19 cellular contexts compared by ENCODE assay signal in the genomic region with DNA sequence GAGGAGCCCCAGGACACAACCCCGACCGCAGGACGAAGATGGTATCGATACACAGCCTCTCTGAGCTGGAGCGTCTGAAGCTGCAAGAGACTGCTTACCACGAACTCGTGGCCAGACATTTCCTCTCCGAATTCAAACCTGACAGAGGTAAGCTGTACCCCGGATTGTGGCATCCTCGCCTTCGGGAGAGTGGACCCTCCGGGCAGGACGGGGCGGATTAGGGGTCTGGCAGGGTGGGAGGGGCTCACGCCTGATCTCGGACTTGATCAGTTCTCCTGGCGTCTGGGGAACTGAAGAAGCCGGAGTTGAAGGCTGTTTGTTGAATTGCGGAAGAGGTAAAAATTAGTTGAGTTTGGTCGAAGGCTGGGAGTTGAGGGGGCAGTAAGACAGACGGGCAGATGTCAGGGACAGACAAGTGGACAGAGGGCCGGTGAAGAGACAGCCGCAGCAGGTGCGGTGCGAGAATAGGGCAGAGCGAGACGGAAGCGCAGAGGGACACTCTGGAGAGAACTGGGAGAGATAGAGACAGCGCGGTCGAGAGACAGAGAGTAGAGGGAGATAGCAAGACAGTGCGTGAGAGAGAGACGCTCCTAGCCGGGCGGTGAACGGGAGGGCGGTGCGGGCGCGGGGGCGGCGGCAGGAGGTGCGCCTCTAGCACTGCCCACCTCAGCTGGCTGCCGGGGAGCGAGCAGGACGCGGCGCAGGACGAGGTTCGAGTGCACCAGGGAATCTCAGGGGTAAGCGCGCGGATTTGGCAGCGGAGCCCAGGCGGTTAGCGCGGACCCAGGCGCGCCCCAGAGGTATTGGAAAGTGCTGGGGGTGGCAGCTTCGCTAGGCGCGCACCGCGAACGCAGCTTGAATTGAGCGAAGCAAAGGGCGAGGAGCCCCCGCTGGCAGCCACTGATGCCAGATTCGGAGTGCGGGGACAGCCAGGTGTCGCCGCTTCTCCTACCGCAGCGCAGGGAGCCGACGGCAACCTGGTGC. TPM values are rescaled to one million over a fixed set of nuclear protein-coding genes. Genes with fewer than 3 reads are reported as not detected.
DNase-seq lines count a peak whose midpoint lies in the region; ATAC-seq and TF ChIP-seq lines count a peak whose summit lies in the region.
"Had no signal": no experiment of that assay in that cellular context is flagged by ENCODE, and none has a peak within 500 bp of the region (broad histone marks: within the 10 kb centered on the region; RNA-seq: fewer than 3 reads in every experiment).

No MANE protein-coding gene starts in this region.

- H3K4me3 Mint-ChIP-seq in type B pancreatic cell, result peak overlapping the region; percentile 57
- no peak overlapping the region for H3K4me3 Mint-ChIP-seq in activated CD8-positive, alpha-beta T cell treated with anti-CD3 and anti-CD28 coated beads, Interleukin-2, amount 10 ng/mL, durations not matched to agents 7 days and 5 days
- H3K4me3 Mint-ChIP-seq in natural killer cell treated with Interleukin-12 subunit alpha and Interleukin-12 subunit beta and Interleukin-15 and Interleukin-18, amount 100 ng/mL, for 72 hours, result no peak overlapping the region
- H3K4me3 Mint-ChIP-seq: activated T-helper 1 cell treated with anti-CD3 and anti-CD28 coated beads, Interleukin-12 subunit alpha, Interleukin-12 subunit beta, Interleukin-2, Interleukin-4 antibody, amounts not matched to agents 30 ng/mL and 10 ng/mL and 1 ng/mL, durations not matched to agents 14 hours and 24 hours and 36 hours; CD4-positive, alpha-beta memory T cell; stimulated activated memory B cell treated with anti-CD40 and anti-IgM and Interleukin-4, amounts not matched to agents 10 μg/mL and 1 μg/mL and 100 μg/mL, for 72 hours had no signal

- POLR2A ChIA-PET in activated CD8-positive, alpha-beta T cell treated with anti-CD3 and anti-CD28 coated beads, Interleukin-2, amount 10 ng/mL, durations not matched to agents 7 days and 5 days (lab: Charles Lee), result no interaction called here

- DNase-seq in NCI-H748 (lab: John Stamatoyannopoulos, UW; ENCODE audit: unreplicated experiment) (peak; percentile 57), NCI-H748 treated with DMSO at 0.1 percent for 48 hours (lab: John Stamatoyannopoulos, UW) (no peak), SK-N-DZ (ENCODE audit: low spot score) (peak; percentile 13), iPS-NIHi11 (ENCODE audit: low spot score) (peak; percentile 25), type B pancreatic cell (ENCODE audit: extremely low spot score, unreplicated experiment) (no peak), AML-193 (lab: John Stamatoyannopoulos, UW) (no peak)
- DNase-seq in activated CD8-positive, alpha-beta T cell treated with anti-CD3 and anti-CD28 coated beads, Interleukin-2, amount 10 ng/mL, durations not matched to agents 7 days and 5 days, result no peak
- DNase-seq in natural killer cell treated with Interleukin-12 subunit alpha and Interleukin-12 subunit beta and Interleukin-15 and Interleukin-18, amount 100 ng/mL, for 72 hours (ENCODE audit: low spot score), result no peak
- DNase-seq: CD4-positive, alpha-beta memory T cell; hippocampal formation; left ventricle myocardium superior; NCI-H2029 treated with DMSO at 0.1 percent for 48 hours had no signal

- CTCF ChIA-PET in activated CD8-positive, alpha-beta T cell treated with anti-CD3 and anti-CD28 coated beads, Interleukin-2, amount 10 ng/mL, durations not matched to agents 7 days and 5 days (lab: Charles Lee), result no interaction called here

- ATAC-seq in activated CD8-positive, alpha-beta T cell treated with anti-CD3 and anti-CD28 coated beads, Interleukin-2, amount 10 ng/mL, durations not matched to agents 7 days and 5 days, result no peak
- no peak for ATAC-seq in natural killer cell treated with Interleukin-12 subunit alpha and Interleukin-12 subunit beta and Interleukin-15 and Interleukin-18, amount 100 ng/mL, for 72 hours
- ATAC-seq: GM12878; left ventricle myocardium superior; stimulated activated memory B cell treated with anti-CD40 and anti-IgM and Interleukin-4, amounts not matched to agents 10 μg/mL and 1 μg/mL and 100 μg/mL, for 72 hours had no signal

- H3K36me3 Mint-ChIP-seq in type B pancreatic cell, result no peaks in the 10 kb centered on the region
- H3K36me3 Mint-ChIP-seq in activated CD8-positive, alpha-beta T cell treated with anti-CD3 and anti-CD28 coated beads, Interleukin-2, amount 10 ng/mL, durations not matched to agents 7 days and 5 days (ENCODE audit: low read depth), result no peaks in the 10 kb centered on the region
- H3K36me3 Mint-ChIP-seq in natural killer cell treated with Interleukin-12 subunit alpha and Interleukin-12 subunit beta and Interleukin-15 and Interleukin-18, amount 100 ng/mL, for 72 hours, result no peaks in the 10 kb centered on the region
- H3K36me3 Mint-ChIP-seq: CD4-positive, alpha-beta memory T cell; stimulated activated memory B cell treated with anti-CD40 and anti-IgM and Interleukin-4, amounts not matched to agents 10 μg/mL and 1 μg/mL and 100 μg/mL, for 72 hours had no signal

- H3K27ac Mint-ChIP-seq in type B pancreatic cell, result no peak overlapping the region
- no peak overlapping the region for H3K27ac Mint-ChIP-seq in activated CD8-positive, alpha-beta T cell treated with anti-CD3 and anti-CD28 coated beads, Interleukin-2, amount 10 ng/mL, durations not matched to agents 7 days and 5 days
- H3K27ac Mint-ChIP-seq in natural killer cell treated with Interleukin-12 subunit alpha and Interleukin-12 subunit beta and Interleukin-15 and Interleukin-18, amount 100 ng/mL, for 72 hours, result no peak overlapping the region
- H3K27ac Mint-ChIP-seq: activated T-helper 1 cell treated with anti-CD3 and anti-CD28 coated beads, Interleukin-12 subunit alpha, Interleukin-12 subunit beta, Interleukin-2, Interleukin-4 antibody, amounts not matched to agents 30 ng/mL and 10 ng/mL and 1 ng/mL, durations not matched to agents 14 hours and 24 hours and 36 hours; CD4-positive, alpha-beta memory T cell; stimulated activated memory B cell treated with anti-CD40 and anti-IgM and Interleukin-4, amounts not matched to agents 10 μg/mL and 1 μg/mL and 100 μg/mL, for 72 hours had no signal

- TF ChIP-seq CTCF in type B pancreatic cell (conservative IDR thresholded peaks at IDR 0.05), result no peak

- H3K4me1 Mint-ChIP-seq in type B pancreatic cell (ENCODE audit: unreplicated experiment), result peaks cover 4% of the 10 kb centered on the region
- peaks cover 4% of the 10 kb centered on the region for H3K4me1 Mint-ChIP-seq in activated CD8-positive, alpha-beta T cell treated with anti-CD3 and anti-CD28 coated beads, Interleukin-2, amount 10 ng/mL, durations not matched to agents 7 days and 5 days (ENCODE audit: low read depth)
- no peaks in the 10 kb centered on the region for H3K4me1 Mint-ChIP-seq in natural killer cell treated with Interleukin-12 subunit alpha and Interleukin-12 subunit beta and Interleukin-15 and Interleukin-18, amount 100 ng/mL, for 72 hours (ENCODE audit: low read depth in 2 of 2)
- H3K4me1 Mint-ChIP-seq: stimulated activated memory B cell treated with anti-CD40 and anti-IgM and Interleukin-4, amounts not matched to agents 10 μg/mL and 1 μg/mL and 100 μg/mL, for 72 hours had no signal

- no peaks in the 10 kb centered on the region for H3K9me3 Mint-ChIP-seq in type B pancreatic cell
- no peaks in the 10 kb centered on the region for H3K9me3 Mint-ChIP-seq in activated CD8-positive, alpha-beta T cell treated with anti-CD3 and anti-CD28 coated beads, Interleukin-2, amount 10 ng/mL, durations not matched to agents 7 days and 5 days (ENCODE audit: insufficient read depth)
- no peaks in the 10 kb centered on the region for H3K9me3 Mint-ChIP-seq in natural killer cell treated with Interleukin-12 subunit alpha and Interleukin-12 subunit beta and Interleukin-15 and Interleukin-18, amount 100 ng/mL, for 72 hours
- H3K9me3 Mint-ChIP-seq: activated T-helper 1 cell treated with anti-CD3 and anti-CD28 coated beads, Interleukin-12 subunit alpha, Interleukin-12 subunit beta, Interleukin-2, Interleukin-4 antibody, amounts not matched to agents 30 ng/mL and 10 ng/mL and 1 ng/mL, durations not matched to agents 14 hours and 24 hours and 36 hours had no signal

- peaks cover 94% of the 10 kb centered on the region for H3K27me3 Mint-ChIP-seq in type B pancreatic cell
- H3K27me3 Mint-ChIP-seq in activated CD8-positive, alpha-beta T cell treated with anti-CD3 and anti-CD28 coated beads, Interleukin-2, amount 10 ng/mL, durations not matched to agents 7 days and 5 days (ENCODE audit: low read depth), result peaks cover 45% of the 10 kb centered on the region
- H3K27me3 Mint-ChIP-seq in natural killer cell treated with Interleukin-12 subunit alpha and Interleukin-12 subunit beta and Interleukin-15 and Interleukin-18, amount 100 ng/mL, for 72 hours, result peaks cover 50 to 61% of the 10 kb centered on the region in 2 donors

RNA-seq across cellular contexts. Expression of gene ARHGAP36, which starts 23.9 kb away (rescaled TPM):
- polyA plus RNA-seq in SK-N-DZ (2014; cell fraction: cytosol; rRNA removed), result 14.0 and 20.0 TPM in 2 replicates
- polyA plus RNA-seq in SK-N-DZ (2014; cell fraction: nucleus; rRNA removed), result 14.5 and 21.1 TPM in 2 replicates
- total RNA-seq in type B pancreatic cell (ENCODE audit: low replicate concordance), result 0.92 and 1.6 TPM in 2 replicates
- not detected for total RNA-seq in activated CD8-positive, alpha-beta T cell treated with anti-CD3 and anti-CD28 coated beads, Interleukin-2, amount 10 ng/mL, durations not matched to agents 7 days and 5 days
- total RNA-seq in natural killer cell treated with Interleukin-12 subunit alpha and Interleukin-12 subunit beta and Interleukin-15 and Interleukin-18, amount 100 ng/mL, for 72 hours, result not detected
- total RNA-seq: activated T-helper 1 cell treated with anti-CD3 and anti-CD28 coated beads, Interleukin-12 subunit alpha, Interleukin-12 subunit beta, Interleukin-2, Interleukin-4 antibody, amounts not matched to agents 30 ng/mL and 10 ng/mL and 1 ng/mL, durations not matched to agents 14 hours and 24 hours and 36 hours; CD4-positive, alpha-beta memory T cell; GM12878; left ventricle myocardium superior; MCF 10A; posterior vena cava; RPMI7951; upper lobe of left lung had no signal
- polyA plus RNA-seq: CD4-positive, alpha-beta memory T cell; GM12878 had no signal

Comparison
In these comparisons a context has a peak if more than half of its experiments do, and no peak if none do; other contexts are left out.
1. DNase-seq: peak in NCI-H748 (single experiment), SK-N-DZ (single experiment) and iPS-NIHi11 (single experiment); none in NCI-H748 treated with DMSO at 0.1 percent for 48 hours (single experiment), type B pancreatic cell (single experiment), activated CD8-positive, alpha-beta T cell treated with anti-CD3 and anti-CD28 coated beads, Interleukin-2, amount 10 ng/mL, durations not matched to agents 7 days and 5 days (single experiment), natural killer cell treated with Interleukin-12 subunit alpha and Interleukin-12 subunit beta and Interleukin-15 and Interleukin-18, amount 100 ng/mL, for 72 hours (single experiment) and AML-193 (0 of 2).